ENCODE assay signal across 24 cellular contexts in genomic region chr3:152185287-152185686, GRCh38.
"Had no signal": no experiment of that assay in that cellular context is flagged by ENCODE, and none has a peak within 500 bp of the region (broad histone marks: within the 10 kb centered on the region; RNA-seq: fewer than 3 reads in every experiment).

No MANE protein-coding gene starts in this region.

- H3K4me1 Mint-ChIP-seq: neural crest cell had no signal

- H3K4me3 Mint-ChIP-seq: memory B cell; naive B cell; natural killer cell treated with Interleukin-12 subunit alpha and Interleukin-12 subunit beta and Interleukin-15 and Interleukin-18, amount 100 ng/mL, for 72 hours; neural crest cell; stimulated activated memory B cell treated with anti-CD40 and anti-IgM and Interleukin-4, amounts not matched to agents 10 μg/mL and 1 μg/mL and 100 μg/mL, for 72 hours; stimulated activated naive CD8-positive, alpha-beta T cell treated with anti-CD3 and anti-CD28 coated beads, Interleukin-15, Interleukin-2, amounts not matched to agents 100 ng/mL and 50 ng/mL, for 24 hours had no signal

- H3K36me3 ChIP-seq: gastrocnemius medialis, prostate gland, right atrium auricular region, spleen, thoracic aorta, tibial nerve, upper lobe of right lung, vagina had no signal

- H3K27me3 Mint-ChIP-seq: memory B cell; naive B cell; natural killer cell treated with Interleukin-12 subunit alpha and Interleukin-12 subunit beta and Interleukin-15 and Interleukin-18, amount 100 ng/mL, for 72 hours; stimulated activated memory B cell treated with anti-CD40 and anti-IgM and Interleukin-4, amounts not matched to agents 10 μg/mL and 1 μg/mL and 100 μg/mL, for 72 hours; stimulated activated naive CD8-positive, alpha-beta T cell treated with anti-CD3 and anti-CD28 coated beads, Interleukin-15, Interleukin-2, amounts not matched to agents 100 ng/mL and 50 ng/mL, for 24 hours had no signal

- H3K27ac Mint-ChIP-seq: naive B cell; stimulated activated naive CD8-positive, alpha-beta T cell treated with anti-CD3 and anti-CD28 coated beads, Interleukin-15, Interleukin-2, amounts not matched to agents 100 ng/mL and 50 ng/mL, for 24 hours had no signal

- H3K9me3 Mint-ChIP-seq: memory B cell; naive B cell; natural killer cell treated with Interleukin-12 subunit alpha and Interleukin-12 subunit beta and Interleukin-15 and Interleukin-18, amount 100 ng/mL, for 72 hours; neural crest cell; stimulated activated memory B cell treated with anti-CD40 and anti-IgM and Interleukin-4, amounts not matched to agents 10 μg/mL and 1 μg/mL and 100 μg/mL, for 72 hours; stimulated activated naive CD8-positive, alpha-beta T cell treated with anti-CD3 and anti-CD28 coated beads, Interleukin-15, Interleukin-2, amounts not matched to agents 100 ng/mL and 50 ng/mL, for 24 hours had no signal

- H3K36me3 Mint-ChIP-seq: memory B cell; natural killer cell treated with Interleukin-12 subunit alpha and Interleukin-12 subunit beta and Interleukin-15 and Interleukin-18, amount 100 ng/mL, for 72 hours; stimulated activated memory B cell treated with anti-CD40 and anti-IgM and Interleukin-4, amounts not matched to agents 10 μg/mL and 1 μg/mL and 100 μg/mL, for 72 hours had no signal

- H3K4me3 ChIP-seq: dorsolateral prefrontal cortex, gastrocnemius medialis, lung, mucosa of descending colon, prostate gland, right atrium auricular region, skin epidermis, spleen, thoracic aorta, tibial nerve, upper lobe of right lung, vagina had no signal

- DNase-seq: dorsolateral prefrontal cortex; effector CD4-positive, alpha-beta T cell; gastrocnemius medialis; head of caudate nucleus; kidney; mucosa of descending colon; naive B cell; spleen; stimulated activated CD4-positive, alpha-beta T cell treated with anti-CD3 and anti-CD28 coated beads, Interleukin-4, amount 100 ng/mL, for 4 hours; upper lobe of right lung had no signal

- FAIRE-seq: colon, kidney had no signal

- H3K27me3 ChIP-seq: dorsolateral prefrontal cortex, gastrocnemius medialis, right atrium auricular region, spleen, tibial nerve, upper lobe of right lung, vagina had no signal

- ATAC-seq: gastrocnemius medialis; left lobe of liver; mucosa of descending colon; natural killer cell treated with Interleukin-12 subunit alpha and Interleukin-12 subunit beta and Interleukin-15 and Interleukin-18, amount 100 ng/mL, for 72 hours; stimulated activated memory B cell treated with anti-CD40 and anti-IgM and Interleukin-4, amounts not matched to agents 10 μg/mL and 1 μg/mL and 100 μg/mL, for 72 hours; upper lobe of right lung had no signal
